25 cellular contexts compared by ENCODE assay signal in genomic region chr16:772959-773358, GRCh38. TPM values are rescaled to one million over a fixed set of nuclear protein-coding genes. Genes with fewer than 3 reads are reported as not detected.
"Had no signal": no experiment of that assay in that cellular context is flagged by ENCODE, and none has a peak within 500 bp of the region (broad histone marks: within the 10 kb centered on the region; RNA-seq: fewer than 3 reads in every experiment).

No MANE protein-coding gene starts in this region.

- H3K36me3 ChIP-seq: MG63, SJCRH30 had no signal

- H3K27ac ChIP-seq: HL-60, SJCRH30 had no signal

- H3K4me3 ChIP-seq: MG63, SJCRH30 had no signal

- ATAC-seq: Panc1, PC-3, Right ventricle myocardium inferior, SK-N-SH treated with all-trans-retinoic acid at 6 μM for 48 hours, T-helper 17 cell had no signal

- DNase-seq: Karpas-422, KG1, MG63, NCI-H1105, NCI-H1436 treated with DMSO at 0.1 percent for 48 hours, NCI-H187, NCI-H2029, NCI-H2081 treated with DMSO at 0.1 percent for 48 hours, NCI-H2171 treated with DMSO at 0.1 percent for 48 hours, NCI-H345, NCI-H446 treated with DMSO at 0.1 percent for 48 hours, NCI-H510A treated with DMSO at 0.1 percent for 48 hours, NCI-H526, NCI-H82, PC-3, SHP77 treated with DMSO at 0.1 percent for 48 hours, SJCRH30, T-helper 1 cell, T-helper 17 cell had no signal

- H3K4me3 Mint-ChIP-seq: T-helper 17 cell had no signal

- H3K27ac Mint-ChIP-seq: T-helper 17 cell had no signal

- H3K9me3 ChIP-seq: MG63, SJCRH30 had no signal

RNA-seq across cellular contexts. Expression of gene MSLN, which starts 12.4 kb away (rescaled TPM):
- total RNA-seq: RPMI7951, SJCRH30, T-helper 17 cell had no signal

RNA-seq across cellular contexts. Expression of gene GNG13, which starts 27.6 kb away (rescaled TPM):
- total RNA-seq: OCI-LY7, PC-3, Right ventricle myocardium inferior, RPMI7951, SJCRH30, T-helper 17 cell had no signal
